12 cellular contexts compared by ENCODE assay signal in genomic region chr15:82766201-82766600, GRCh38. TPM values are rescaled to one million over a fixed set of nuclear protein-coding genes. Genes with fewer than 3 reads are reported as not detected.
"Had no signal": no experiment of that assay in that cellular context is flagged by ENCODE, and none has a peak within 500 bp of the region (broad histone marks: within the 10 kb centered on the region; RNA-seq: fewer than 3 reads in every experiment).

No MANE protein-coding gene starts in this region.

RNA-seq across cellular contexts. Expression of gene FSD2, which starts 39.7 kb away (rescaled TPM):
- total RNA-seq: chondrocyte, colonic mucosa, dermis microvascular lymphatic vessel endothelial cell, endodermal cell, esophagus mucosa, esophagus squamous epithelium, gastroesophageal sphincter, lung microvascular endothelial cell, mesenteric fat pad, mesothelial cell of epicardium, mucosa of descending colon had no signal
- polyA plus RNA-seq: keratinocyte had no signal

RNA-seq across cellular contexts. Expression of gene AP3B2, which starts 56.5 kb away (rescaled TPM):
- total RNA-seq: dermis microvascular lymphatic vessel endothelial cell, lung microvascular endothelial cell had no signal
